Comparison of ENCODE assay signal across 26 cellular contexts in genomic region chr6:142718667-142719191, GRCh38.
DNase-seq lines count a peak whose midpoint lies in the region; ATAC-seq, FAIRE-seq and TF ChIP-seq lines count a peak whose summit lies in the region.
"Had no signal": no experiment of that assay in that cellular context is flagged by ENCODE, and none has a peak within 500 bp of the region (broad histone marks: within the 10 kb centered on the region; RNA-seq: fewer than 3 reads in every experiment).

No MANE protein-coding gene starts in this region.

- 0 out of 2 replicates have a peak, but pooled peaks cover 4% of the 10 kb centered on the region for H3F3A ChIP-seq in GM23338 (replicated peaks; ENCODE audit: low read depth)

- H3K9me2 ChIP-seq in GM23338 (ENCODE audit: insufficient read depth): no peaks in the 10 kb centered on the region
- H3K9me2 ChIP-seq in HCT116 (ENCODE audit: insufficient read depth): no peaks in the 10 kb centered on the region

- H3K27me3 Mint-ChIP-seq in GM23338 (ENCODE audit: insufficient read depth, low read depth, poor library complexity): peaks cover 2% of the 10 kb centered on the region
- H3K27me3 Mint-ChIP-seq: CD4-positive, alpha-beta memory T cell had no signal

- H3K9ac ChIP-seq in HCT116 (ENCODE audit: low read length) (no peak overlapping the region), K562 (ENCODE audit: insufficient read depth in 1 of 2, low read depth in 2 of 2, low read length in 2 of 2) (no peak overlapping the region)
- H3K9ac ChIP-seq: BLaER1 had no signal

- TF ChIP-seq CTCF in GM23338 (conservative IDR thresholded peaks at IDR 0.05; ENCODE audit: low read depth in 2 of 2) (no peak), HCT116 (IDR thresholded peaks at IDR 0.05 in 2 of 3, conservative IDR thresholded peaks at IDR 0.05 in 1 of 3; ENCODE audit: borderline replicate concordance in 1 of 3, insufficient read depth in 1 of 3, low read depth in 2 of 3, low read length in 2 of 3) (no peak), K562 (IDR thresholded peaks at IDR 0.05 in 2 of 3, conservative IDR thresholded peaks at IDR 0.05 in 1 of 3; ENCODE audit: insufficient read depth in 2 of 3, low read depth in 1 of 3, low read length in 3 of 3) (no peak)

- ATAC-seq in GM23338 (no peak), HCT116 (no peak), K562 (no peak), GM19455 (IDR thresholded peaks at IDR 0.05; ENCODE audit: unreplicated experiment) (no peak)
- ATAC-seq: GM12878 had no signal

- H3K9me3 ChIP-seq in HCT116 (ENCODE audit: control insufficient read depth in 1 of 2, insufficient read depth in 1 of 2, low read depth in 1 of 2, low read length in 2 of 2): no peaks in the 10 kb centered on the region
- no peaks in the 10 kb centered on the region for H3K9me3 ChIP-seq in K562 (replicated peaks; ENCODE audit: control insufficient read depth, insufficient read depth, low read depth, low read length)
- H3K9me3 ChIP-seq: BE2C had no signal

- RAD21 ChIA-PET in HCT116 (lab: Charles Lee; ENCODE audit: low non-redundant PET in 1 of 2, low total read pairs in 2 of 2, uncharacterized antibody in 2 of 2, unreplicated experiment in 2 of 2): no interaction called here

- no peak for TF ChIP-seq POLR2A in HCT116 (IDR thresholded peaks at IDR 0.05; ENCODE audit: borderline replicate concordance, extremely low read depth, insufficient read depth, insufficient read length)
- no peak for TF ChIP-seq POLR2A in K562 (conservative IDR thresholded peaks at IDR 0.05)

- H3K4me3 Mint-ChIP-seq in GM23338: no peak overlapping the region
- H3K4me3 Mint-ChIP-seq: CD14-positive monocyte; CD4-positive, alpha-beta memory T cell; CD4-positive, CD25-positive, alpha-beta regulatory T cell; CD8-positive, alpha-beta memory T cell had no signal

- POLR2A ChIA-PET in HCT116 (lab: Charles Lee) (no interaction called here), K562 (lab: Yijun Ruan, JAX) (no interaction called here)

- no peaks in the 10 kb centered on the region for H3K9me1 ChIP-seq in K562 (ENCODE audit: control insufficient read depth, insufficient read depth, low read length)

- no peaks in the 10 kb centered on the region for H3K79me2 ChIP-seq in GM23338 (replicated peaks; ENCODE audit: insufficient read depth)
- no peaks in the 10 kb centered on the region for H3K79me2 ChIP-seq in HCT116 (ENCODE audit: insufficient read depth, low read length)
- no peaks in the 10 kb centered on the region for H3K79me2 ChIP-seq in K562 (ENCODE audit: control insufficient read depth, insufficient read depth, low read length)

- intact Hi-C loops in HCT116 (cut with micrococcal nuclease): no loop called here
- intact Hi-C loops in K562 (cut with micrococcal nuclease): no loop called here

- no peak overlapping the region for H3K4me3 ChIP-seq in GM23338
- H3K4me3 ChIP-seq in HCT116 (replicated peaks in 1 of 2; ENCODE audit: low read depth in 1 of 2, low read length in 2 of 2): no peak overlapping the region
- H3K4me3 ChIP-seq in K562: no peak overlapping the region
- H3K4me3 ChIP-seq: BLaER1, GM12878 had no signal

- peaks cover 13% of the 10 kb centered on the region for H3K4me1 Mint-ChIP-seq in GM23338
- H3K4me1 Mint-ChIP-seq: CD8-positive, alpha-beta memory T cell had no signal

- H3K4me1 ChIP-seq in GM23338 (ENCODE audit: insufficient read depth): peaks cover 11% of the 10 kb centered on the region
- H3K4me1 ChIP-seq in HCT116 (ENCODE audit: control insufficient read depth in 1 of 2, insufficient read depth in 2 of 2, low read length in 2 of 2): no peaks in the 10 kb centered on the region
- H3K4me1 ChIP-seq in K562 (replicated peaks in 1 of 2; ENCODE audit: control insufficient read depth in 2 of 2, insufficient read depth in 2 of 2, low read length in 2 of 2): no peaks in the 10 kb centered on the region
- H3K4me1 ChIP-seq: BE2C had no signal

- H3K27ac Mint-ChIP-seq in GM23338: peak overlapping the region; percentile 3; the same call in 1 of the 2 replicates
- H3K27ac Mint-ChIP-seq: CD14-positive monocyte; CD4-positive, alpha-beta memory T cell; CD4-positive, CD25-positive, alpha-beta regulatory T cell had no signal

- no peak for TF ChIP-seq EP300 in K562 (IDR thresholded peaks at IDR 0.05; ENCODE audit: low read length)

- no peaks in the 10 kb centered on the region for H4K20me1 ChIP-seq in GM23338 (replicated peaks; ENCODE audit: insufficient read depth)
- no peaks in the 10 kb centered on the region for H4K20me1 ChIP-seq in HCT116 (ENCODE audit: insufficient read depth)
- H4K20me1 ChIP-seq in K562 (replicated peaks; ENCODE audit: control insufficient read depth, insufficient read depth, low read length): no peaks in the 10 kb centered on the region
- H4K20me1 ChIP-seq: BLaER1 had no signal

- H3K27me3 ChIP-seq in GM23338 (ENCODE audit: insufficient read depth): no peaks in the 10 kb centered on the region
- no peaks in the 10 kb centered on the region for H3K27me3 ChIP-seq in HCT116 (ENCODE audit: insufficient read depth, low read length)
- H3K27me3 ChIP-seq in K562 (ENCODE audit: control insufficient read depth in 2 of 2, insufficient read depth in 2 of 2, low read length in 2 of 2): peaks cover 0 to 4% of the 10 kb centered on the region in 2 experiments; a peak in 1 of 5 replicates
- H3K27me3 ChIP-seq: BE2C, BLaER1 had no signal

- H2AFZ ChIP-seq in GM23338 (no peak overlapping the region), HCT116 (ENCODE audit: low read depth, low read length, poor library complexity, severe bottlenecking) (no peak overlapping the region), K562 (ENCODE audit: low read depth, low read length) (no peak overlapping the region)

- no peak for FAIRE-seq in K562 (lab: Jason Lieb, UNC)
- FAIRE-seq: A204.1, GM12878, GM12892, GM18507 had no signal

- no peaks in the 10 kb centered on the region; the same call in 2 of the 3 replicates for H3K9me3 Mint-ChIP-seq in GM23338

- H3K27ac ChIP-seq in GM23338 (ENCODE audit: low read depth): no peak overlapping the region
- no peak overlapping the region for H3K27ac ChIP-seq in HCT116 (ENCODE audit: low read depth, low read length)
- H3K27ac ChIP-seq in K562 (ENCODE audit: extremely low read depth, low read depth, low read length): no peak overlapping the region
- H3K27ac ChIP-seq: BLaER1 had no signal

- no peaks in the 10 kb centered on the region for H3K36me3 ChIP-seq in GM23338 (ENCODE audit: insufficient read depth)
- H3K36me3 ChIP-seq in HCT116 (ENCODE audit: control insufficient read depth in 1 of 2, insufficient read depth in 2 of 2, low read length in 2 of 2): no peaks in the 10 kb centered on the region
- no peaks in the 10 kb centered on the region for H3K36me3 ChIP-seq in K562 (ENCODE audit: control insufficient read depth, insufficient read depth, low read length)
- H3K36me3 ChIP-seq: BE2C, BLaER1 had no signal

- no peak for TF ChIP-seq RAD21 in HCT116 (IDR thresholded peaks at IDR 0.05; ENCODE audit: low read depth)
- no peak for TF ChIP-seq RAD21 in K562 (CRISPR knock-in tag; conservative IDR thresholded peaks at IDR 0.05 in 1 of 2, IDR thresholded peaks at IDR 0.05 in 1 of 2)

- BruUV-seq in HCT116 (replicated peaks; lab: Mats Ljungman, UMichigan): no TSS peak
- BruUV-seq in K562 (replicated peaks; lab: Mats Ljungman, UMichigan): no TSS peak

- no peaks in the 10 kb centered on the region for H3K36me3 Mint-ChIP-seq in GM23338 (ENCODE audit: low read depth)
- H3K36me3 Mint-ChIP-seq: CD14-positive monocyte; CD4-positive, CD25-positive, alpha-beta regulatory T cell had no signal

- DNase-seq in GM23338 (ENCODE audit: low spot score): no peak
- no peak for DNase-seq in HCT116 (ENCODE audit: low read depth, low spot score)
- no peak for DNase-seq in K562 (ENCODE audit: extremely low read depth in 1 of 4, low spot score in 3 of 4)
- no peak for DNase-seq in pons (ENCODE audit: low spot score)
- DNase-seq: 8988T; ACHN; BE2C; C1 segment of cervical spinal cord; CD4-positive, alpha-beta memory T cell; CD4-positive, CD25-positive, alpha-beta regulatory T cell; CD8-positive, alpha-beta memory T cell; COR-L47; DMS 273 treated with DMSO at 0.1 percent for 48 hours; DMS153; DMS53; DMS79; DND-41; EL; GDM1 had no signal

- CTCF ChIA-PET in HCT116 (lab: Charles Lee): no interaction called here
- CTCF ChIA-PET in K562 (lab: Yijun Ruan, JAX; ENCODE audit: low intra/inter-chr PET ratio): no interaction called here

- in situ Hi-C loops in K562 (cut with MboI): no loop called here

- H3K4me2 ChIP-seq in GM23338 (no peak overlapping the region), HCT116 (ENCODE audit: low read length) (no peak overlapping the region), K562 (ENCODE audit: insufficient read depth, low read length) (no peak overlapping the region)
- H3K4me2 ChIP-seq: BLaER1 had no signal

TF ChIP-seq in GM23338, 12 proteins besides CTCF, POLR2A, EP300 and RAD21 (continues in another document):
- TF ChIP-seq EZH2phosphoT487 (IDR thresholded peaks at IDR 0.05; ENCODE audit: unreplicated experiment) (no peak), EZH2 (IDR thresholded peaks at IDR 0.05; ENCODE audit: low read depth, unreplicated experiment) (no peak)

TF ChIP-seq in HCT116, 20 proteins besides CTCF, POLR2A, EP300 and RAD21:
- TF ChIP-seq SRF (IDR thresholded peaks at IDR 0.05; ENCODE audit: low read depth) (no peak), JUND (IDR thresholded peaks at IDR 0.05) (no peak), CBX3 (IDR thresholded peaks at IDR 0.05; ENCODE audit: low read depth) (peak; percentile 77)

TF ChIP-seq in K562, 482 proteins besides CTCF, POLR2A, EP300 and RAD21 (continues in another document):
- TF ChIP-seq ZNF512 (tag; IDR thresholded peaks at IDR 0.05) (peak; percentile 58; the same call in 1 of the 2 replicates), HCFC1 (IDR thresholded peaks at IDR 0.05; ENCODE audit: low read depth, low read length) (no peak), HLTF (IDR thresholded peaks at IDR 0.05) (peak; percentile 77; the same call in 1 of the 2 replicates), CREM (IDR thresholded peaks at IDR 0.05; ENCODE audit: low read depth) (no peak), TRIM28 (IDR thresholded peaks at IDR 0.05) (peak; percentile 86; the same call in 1 of the 2 replicates), CBX3 (IDR thresholded peaks at IDR 0.05; ENCODE audit: borderline replicate concordance in 1 of 2, low read length in 2 of 2) (0 out of 3 replicates have a peak, but pooled peaks of 1 of the 2 experiments have one; percentile 41), HNRNPUL1 (IDR thresholded peaks at IDR 0.05; ENCODE audit: low read length) (no peak), CSDE1 (IDR thresholded peaks at IDR 0.05) (no peak)
